Comparison of ENCODE assay signal across 10 cellular contexts in the genomic region with DNA sequence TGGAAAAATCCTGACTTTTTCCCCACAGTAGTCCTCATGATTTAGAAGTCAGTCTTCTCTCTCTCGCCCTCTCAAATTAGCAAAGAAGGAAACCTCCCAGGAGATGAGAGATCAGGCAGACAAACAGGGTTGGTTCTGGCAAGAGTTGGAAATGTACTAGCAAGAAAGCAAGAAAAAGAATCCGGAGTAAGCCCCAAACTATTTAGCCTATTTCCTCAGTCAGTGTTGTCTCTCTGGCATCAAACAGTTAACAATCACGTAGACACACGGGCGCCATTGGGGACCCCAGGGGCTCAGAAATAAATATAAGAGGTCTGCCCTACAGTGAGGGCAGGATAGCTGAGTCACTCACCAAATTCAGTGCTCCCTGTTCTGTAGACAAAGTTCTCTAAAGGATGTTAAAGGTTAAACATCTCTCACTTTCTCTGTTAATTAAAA. TPM values are rescaled to one million over a fixed set of nuclear protein-coding genes. Genes with fewer than 3 reads are reported as not detected.
DNase-seq lines count a peak whose midpoint lies in the region; ATAC-seq and TF ChIP-seq lines count a peak whose summit lies in the region.
"Had no signal": no experiment of that assay in that cellular context is flagged by ENCODE, and none has a peak within 500 bp of the region (broad histone marks: within the 10 kb centered on the region; RNA-seq: fewer than 3 reads in every experiment).

No MANE protein-coding gene starts in this region.

- no peak for TF ChIP-seq CTCF in chondrocyte (IDR thresholded peaks at IDR 0.05)
- TF ChIP-seq CTCF in liver (IDR thresholded peaks at IDR 0.05; ENCODE audit: low read depth, low read length, missing input control) = no peak

- H3K9me3 Mint-ChIP-seq in chondrocyte (ENCODE audit: low read depth) = no peaks in the 10 kb centered on the region
- no peaks in the 10 kb centered on the region for H3K9me3 Mint-ChIP-seq in activated T-cell treated with anti-CD3 and anti-CD28 coated beads, Interleukin-2, amount 50 U/mL, for 4 hours

- ATAC-seq in activated T-cell treated with anti-CD3 and anti-CD28 coated beads, Interleukin-2, amount 50 U/mL, for 4 hours = no peak
- ATAC-seq in GM19452 (IDR thresholded peaks at IDR 0.05; ENCODE audit: unreplicated experiment) = no peak
- no peak for ATAC-seq in GM18861 (IDR thresholded peaks at IDR 0.05; ENCODE audit: unreplicated experiment)

- no peaks in the 10 kb centered on the region for H3K79me2 ChIP-seq in Karpas-422 (ENCODE audit: low read length)

- no peaks in the 10 kb centered on the region for H4K20me1 ChIP-seq in Karpas-422 (ENCODE audit: insufficient read depth, low read depth, low read length)

- H3K27me3 ChIP-seq in Karpas-422 (ENCODE audit: low read length) (no peaks in the 10 kb centered on the region), liver (ENCODE audit: control insufficient read depth in 4 of 4, insufficient read depth in 4 of 4, low read length in 3 of 4) (no peaks in the 10 kb centered on the region)

- H3K9ac ChIP-seq in Karpas-422 (ENCODE audit: low read length) (no peak overlapping the region), liver (ENCODE audit: low read depth in 1 of 2, low read length in 2 of 2) (no peak overlapping the region)

- no peaks in the 10 kb centered on the region for H3K27me3 Mint-ChIP-seq in chondrocyte (ENCODE audit: low read depth)
- H3K27me3 Mint-ChIP-seq in activated T-cell treated with anti-CD3 and anti-CD28 coated beads, Interleukin-2, amount 50 U/mL, for 4 hours (ENCODE audit: low read depth) = peaks cover 11% of the 10 kb centered on the region

- peaks cover 65% of the 10 kb centered on the region for H3K4me1 Mint-ChIP-seq in chondrocyte (ENCODE audit: low read depth)
- H3K4me1 Mint-ChIP-seq in activated T-cell treated with anti-CD3 and anti-CD28 coated beads, Interleukin-2, amount 50 U/mL, for 4 hours (ENCODE audit: low read depth) = peaks cover 10% of the 10 kb centered on the region

- H3K9me3 ChIP-seq in Karpas-422 (ENCODE audit: low read length) = no peaks in the 10 kb centered on the region
- no peaks in the 10 kb centered on the region for H3K9me3 ChIP-seq in liver (ENCODE audit: control insufficient read depth in 4 of 4, low read length in 3 of 4)

- H3K9me2 ChIP-seq in Karpas-422 (replicated peaks; ENCODE audit: insufficient read depth, low read length) = no peaks in the 10 kb centered on the region

- no peak for TF ChIP-seq RAD21 in liver (IDR thresholded peaks at IDR 0.05)

- no peak for DNase-seq in Karpas-422
- no peak for DNase-seq in chondrocyte (ENCODE audit: low spot score)
- no peak for DNase-seq in substantia nigra (lab: John Stamatoyannopoulos, UW)
- no peak for DNase-seq in activated T-cell treated with anti-CD3 and anti-CD28 coated beads, Interleukin-2, amount 50 U/mL, for 4 hours
- no peak for DNase-seq in central memory CD4-positive, alpha-beta T cell
- DNase-seq: stimulated activated CD4-positive, alpha-beta T cell treated with anti-CD3 and anti-CD28 coated beads, Interleukin-12 subunit alpha, Interleukin-12 subunit beta, amount 100 ng/mL, for 4 hours had no signal

- H3K36me3 ChIP-seq in Karpas-422 (ENCODE audit: insufficient read depth, low read length) (no peaks in the 10 kb centered on the region), liver (ENCODE audit: control insufficient read depth in 4 of 4, insufficient read depth in 3 of 4, low read depth in 1 of 4, low read length in 3 of 4) (no peaks in the 10 kb centered on the region)

- H3K27ac ChIP-seq in Karpas-422 (ENCODE audit: low read length) (no peak overlapping the region), liver (ENCODE audit: low read depth in 1 of 2, low read length in 2 of 2) (peak overlapping the region; percentile 45 to 66), substantia nigra (ENCODE audit: low read depth, low read length, poor library complexity, severe bottlenecking) (peak overlapping the region; percentile 9)

- H3K4me1 ChIP-seq in Karpas-422 (ENCODE audit: low read length) (peaks cover 14% of the 10 kb centered on the region), liver (ENCODE audit: control insufficient read depth in 4 of 4, insufficient read depth in 4 of 4, low read length in 3 of 4) (peaks cover 0 to 53% (median 39%) of the 10 kb centered on the region in 4 donors)

- H3K4me3 ChIP-seq in Karpas-422 (ENCODE audit: low read length) (no peak overlapping the region), liver (ENCODE audit: low read depth in 1 of 3, low read length in 3 of 3) (no peak overlapping the region)

- WGBS in liver = 57% methylated on average over 5 of the region's 5 CpGs

- peak overlapping the region; percentile 96 for H3K27ac Mint-ChIP-seq in chondrocyte (ENCODE audit: unreplicated experiment)

- H3K4me3 Mint-ChIP-seq in chondrocyte (ENCODE audit: unreplicated experiment) = peak overlapping the region; percentile 52
- no peak overlapping the region for H3K4me3 Mint-ChIP-seq in activated T-cell treated with anti-CD3 and anti-CD28 coated beads, Interleukin-2, amount 50 U/mL, for 4 hours

- H2AFZ ChIP-seq in Karpas-422 (ENCODE audit: low read length) = peak overlapping the region; percentile 24; the same call in 1 of the 2 replicates

- H3K4me2 ChIP-seq in Karpas-422 (ENCODE audit: low read depth, low read length, poor library complexity, severe bottlenecking) = no peak overlapping the region

- no peaks in the 10 kb centered on the region for H3K36me3 Mint-ChIP-seq in chondrocyte (ENCODE audit: low read depth)
- no peaks in the 10 kb centered on the region for H3K36me3 Mint-ChIP-seq in activated T-cell treated with anti-CD3 and anti-CD28 coated beads, Interleukin-2, amount 50 U/mL, for 4 hours (ENCODE audit: insufficient read depth)

TF ChIP-seq in liver, 16 proteins besides CTCF, POLR2A, EP300 and RAD21 (continues in another document):
- TF ChIP-seq, protein P1, sequence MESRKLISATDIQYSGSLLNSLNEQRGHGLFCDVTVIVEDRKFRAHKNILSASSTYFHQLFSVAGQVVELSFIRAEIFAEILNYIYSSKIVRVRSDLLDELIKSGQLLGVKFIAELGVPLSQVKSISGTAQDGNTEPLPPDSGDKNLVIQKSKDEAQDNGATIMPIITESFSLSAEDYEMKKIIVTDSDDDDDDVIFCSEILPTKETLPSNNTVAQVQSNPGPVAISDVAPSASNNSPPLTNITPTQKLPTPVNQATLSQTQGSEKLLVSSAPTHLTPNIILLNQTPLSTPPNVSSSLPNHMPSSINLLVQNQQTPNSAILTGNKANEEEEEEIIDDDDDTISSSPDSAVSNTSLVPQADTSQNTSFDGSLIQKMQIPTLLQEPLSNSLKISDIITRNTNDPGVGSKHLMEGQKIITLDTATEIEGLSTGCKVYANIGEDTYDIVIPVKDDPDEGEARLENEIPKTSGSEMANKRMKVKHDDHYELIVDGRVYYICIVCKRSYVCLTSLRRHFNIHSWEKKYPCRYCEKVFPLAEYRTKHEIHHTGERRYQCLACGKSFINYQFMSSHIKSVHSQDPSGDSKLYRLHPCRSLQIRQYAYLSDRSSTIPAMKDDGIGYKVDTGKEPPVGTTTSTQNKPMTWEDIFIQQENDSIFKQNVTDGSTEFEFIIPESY (IDR thresholded peaks at IDR 0.05) = no peak
- no peak for TF ChIP-seq SP1 (IDR thresholded peaks at IDR 0.05)
- TF ChIP-seq JUND (IDR thresholded peaks at IDR 0.05) = no peak
- no peak for TF ChIP-seq FOXA2 (IDR thresholded peaks at IDR 0.05)
- TF ChIP-seq, protein P2, sequence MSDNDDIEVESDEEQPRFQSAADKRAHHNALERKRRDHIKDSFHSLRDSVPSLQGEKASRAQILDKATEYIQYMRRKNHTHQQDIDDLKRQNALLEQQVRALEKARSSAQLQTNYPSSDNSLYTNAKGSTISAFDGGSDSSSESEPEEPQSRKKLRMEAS (IDR thresholded peaks at IDR 0.05) = no peak
- TF ChIP-seq EGR1 (IDR thresholded peaks at IDR 0.05; ENCODE audit: low read depth in 2 of 2) = no peak
- no peak for TF ChIP-seq RXRA (IDR thresholded peaks at IDR 0.05)

RNA-seq across cellular contexts. Expression of a gene that starts 4.7 kb away (rescaled TPM):
- total RNA-seq in Karpas-422 (2014; rRNA removed; shearing (Covaris generic); ENCODE audit: low replicate concordance) = not detected in 2 replicates
- total RNA-seq in chondrocyte = 0.67 to 2.0 TPM (median 0.72 TPM) in 3 replicates
- 1 to 10 TPM; 4.2 to 5.1 TPM for total RNA-seq in liver
- polyA plus RNA-seq in liver = 10 to 100 TPM in 1 of 2 donors, 1 to 10 TPM in 1; 9.6 to 10.9 TPM
- total RNA-seq in activated T-cell treated with anti-CD3 and anti-CD28 coated beads, Interleukin-2, amount 50 U/mL, for 4 hours = not detected

RNA-seq across cellular contexts. Expression of a gene that starts 10.8 kb away (rescaled TPM):
- not detected in 2 replicates for total RNA-seq in Karpas-422 (2014; rRNA removed; shearing (Covaris generic); ENCODE audit: low replicate concordance)
- total RNA-seq in chondrocyte (1.0 to 2.9 TPM (median 2.4 TPM) in 3 replicates), liver (under 1 TPM in 1 of 2 donors, not detected in 1; 0.14 TPM)
- under 1 TPM; 0.61 to 0.85 TPM for polyA plus RNA-seq in liver
- total RNA-seq in activated T-cell treated with anti-CD3 and anti-CD28 coated beads, Interleukin-2, amount 50 U/mL, for 4 hours = not detected
- total RNA-seq: glomerular endothelial cell had no signal

RNA-seq across cellular contexts. Expression of a gene that starts 11.8 kb away (rescaled TPM):
- total RNA-seq in Karpas-422 (2014; rRNA removed; shearing (Covaris generic); ENCODE audit: low replicate concordance) = not detected in 2 replicates
- total RNA-seq in chondrocyte (770 to 1,975 TPM (median 1,937 TPM) in 3 replicates), liver (1 to 10 TPM in 1 of 2 donors, under 1 TPM in 1; 0.33 to 2.6 TPM)
- 1 to 10 TPM; 4.7 to 8.6 TPM for polyA plus RNA-seq in liver
- under 1 TPM in 1 of 3 donors, not detected in 2; 0.35 TPM for total RNA-seq in activated T-cell treated with anti-CD3 and anti-CD28 coated beads, Interleukin-2, amount 50 U/mL, for 4 hours

RNA-seq across cellular contexts. Expression of a gene that starts 13.8 kb away (rescaled TPM):
- total RNA-seq in Karpas-422 (2014; rRNA removed; shearing (Covaris generic); ENCODE audit: low replicate concordance) = 2.0 and 2.8 TPM in 2 replicates
- total RNA-seq in chondrocyte (28.0 to 41.9 TPM (median 29.6 TPM) in 3 replicates), liver (10 to 100 TPM in 1 of 2 donors, 1 to 10 TPM in 1; 7.3 to 12.5 TPM)
- 1 to 10 TPM; 2.8 to 4.1 TPM for polyA plus RNA-seq in liver
- 10 to 100 TPM in 2 of 3 donors, 1 to 10 TPM in 1; 5.2 to 22.7 (median 21.2) TPM for total RNA-seq in activated T-cell treated with anti-CD3 and anti-CD28 coated beads, Interleukin-2, amount 50 U/mL, for 4 hours

RNA-seq across cellular contexts. Expression of a gene that starts 44.0 kb away (rescaled TPM):
- 31.5 and 40.7 TPM in 2 replicates for total RNA-seq in Karpas-422 (2014; rRNA removed; shearing (Covaris generic); ENCODE audit: low replicate concordance)
- total RNA-seq in chondrocyte = 10.2 to 12.7 TPM (median 11.3 TPM) in 3 replicates
- 1 to 10 TPM; 6.2 to 8.2 TPM for total RNA-seq in liver
- 10 to 100 TPM; 19.3 to 27.8 TPM for polyA plus RNA-seq in liver
- 10 to 100 TPM; 16.9 to 25.3 (median 17.9) TPM for total RNA-seq in activated T-cell treated with anti-CD3 and anti-CD28 coated beads, Interleukin-2, amount 50 U/mL, for 4 hours

Comparison
In these comparisons a context has a peak if more than half of its experiments do, and no peak if none do; other contexts are left out.
1. RNA of a gene that starts 11.8 kb away (total RNA-seq): 770 to 1,975 TPM in chondrocyte; 0.33 to 2.6 TPM in liver, not detected in Karpas-422 and 0.35 TPM in activated T-cell treated with anti-CD3 and anti-CD28 coated beads, Interleukin-2, amount 50 U/mL, for 4 hours; every median in the first group is over 100 times any median in the second.